Comparison of ENCODE assay signal across 8 cellular contexts in genomic region chr13:99432637-99433542, GRCh38.
A peak's percentile ranks its signal among the peaks of the same experiment; 100 is the strongest.
DNase-seq lines count a peak whose midpoint lies in the region; ATAC-seq and TF ChIP-seq lines count a peak whose summit lies in the region.

No MANE protein-coding gene starts in this region.

- H3K27me3 ChIP-seq in right lobe of liver = no peaks in the 10 kb centered on the region

- H3K36me3 ChIP-seq in right lobe of liver = no peaks in the 10 kb centered on the region

- no peak for TF ChIP-seq POLR2A in right lobe of liver (IDR thresholded peaks at IDR 0.05)

- no peak overlapping the region for H3K4me3 ChIP-seq in right lobe of liver

- intact Hi-C loops in right lobe of liver (cut with DNase I) = loop anchor here in 1 of 2 donors (5.0 to 10.0 kb wide), 2 partner anchors 166 to 258 kb away; no protein-coding TSS in a partner anchor

- peak overlapping the region; percentile 14 to 64 (median 43) for H3K27ac ChIP-seq in right lobe of liver

- peak; percentile 53 for ATAC-seq in GM21423 (IDR thresholded peaks at IDR 0.05; ENCODE audit: unreplicated experiment)
- peak; percentile 62 to 79 (median 68) for ATAC-seq in right lobe of liver

- no peak for TF ChIP-seq CTCF in right lobe of liver (IDR thresholded peaks at IDR 0.05)

- no peaks in the 10 kb centered on the region for H3K4me1 ChIP-seq in right lobe of liver

- 31% methylated on average over 5 of the region's 23 CpGs for WGBS in right lobe of liver (ENCODE audit: insufficient coverage, low coverage, low lambda C conversion rate, missing lambda C conversion rate)

- DNase-seq in CD1c-positive myeloid dendritic cell (ENCODE audit: extremely low spot score) (peak; percentile 97), HT1080 (ENCODE audit: low read depth) (peak; percentile 83), right lobe of liver (peak; percentile 60 to 75 (median 74)), NCI-H187 (lab: John Stamatoyannopoulos, UW) (no peak)
- peak; percentile 56 for DNase-seq in activated CD4-positive, CD25-positive, alpha-beta regulatory T cell treated with anti-CD3 and anti-CD28 coated beads, Interleukin-2, amount 50 U/mL, for 16 hours (ENCODE audit: low read depth, low spot score)
- DNase-seq in central memory CD4-positive, alpha-beta T cell = peak; percentile 86
- peak; percentile 80 to 92 (median 85) for DNase-seq in stimulated activated CD4-positive, alpha-beta T cell treated with anti-CD3 and anti-CD28 coated beads, TNF-alpha, amount 100 ng/mL, for 48 hours (ENCODE audit: low read depth in 3 of 3)

- H3K9me3 ChIP-seq in right lobe of liver = no peaks in the 10 kb centered on the region

Comparison
In these comparisons a context has a peak if more than half of its experiments do, and no peak if none do; other contexts are left out.
1. DNase-seq: peak in CD1c-positive myeloid dendritic cell (single experiment), HT1080 (single experiment), activated CD4-positive, CD25-positive, alpha-beta regulatory T cell treated with anti-CD3 and anti-CD28 coated beads, Interleukin-2, amount 50 U/mL, for 16 hours (single experiment), central memory CD4-positive, alpha-beta T cell (single experiment), right lobe of liver (3 of 3) and stimulated activated CD4-positive, alpha-beta T cell treated with anti-CD3 and anti-CD28 coated beads, TNF-alpha, amount 100 ng/mL, for 48 hours (3 of 3); none in NCI-H187 (0 of 2).